In genomic region chr18:9008709-9009635, GRCh38 we compare ENCODE assay signal across 18 cellular contexts.
"Had no signal": no experiment of that assay in that cellular context is flagged by ENCODE, and none has a peak within 500 bp of the region (broad histone marks: within the 10 kb centered on the region; RNA-seq: fewer than 3 reads in every experiment).

No MANE protein-coding gene starts in this region.

- DNase-seq: activated CD4-positive, alpha-beta memory T cell treated with anti-CD3 and anti-CD28 coated beads for 36 hours; activated CD4-positive, alpha-beta T cell treated with anti-CD3 and anti-CD28 coated beads for 48 hours; activated CD4-positive, CD25-positive, alpha-beta regulatory T cell; activated naive CD4-positive, alpha-beta T cell treated with anti-CD3 and anti-CD28 coated beads for 36 hours; activated naive CD8-positive, alpha-beta T cell treated with anti-CD3 and anti-CD28 coated beads, Interleukin-2, amount 10 ng/mL, durations not matched to agents 7 days and 5 days; activated T-cell treated with anti-CD3 and anti-CD28 coated beads, Interleukin-2, amount 50 U/mL, for 48 hours; amniotic stem cell; cerebellar nuclear complex; heart left ventricle; left ventricle myocardium inferior; naive thymus-derived CD4-positive, alpha-beta T cell; occipital lobe; posterior cingulate gyrus; right lobe of liver; stimulated activated CD4-positive, alpha-beta T cell treated with anti-CD3 and anti-CD28 coated beads, Interleukin-2, amount 100 ng/mL, for 24 hours; trophoblast cell; uterus had no signal

- ATAC-seq: heart left ventricle; naive thymus-derived CD4-positive, alpha-beta T cell; right lobe of liver; stimulated activated memory B cell treated with anti-CD40 and anti-IgM and Interleukin-4, amounts not matched to agents 10 μg/mL and 1 μg/mL and 100 μg/mL, for 72 hours had no signal
